In the genomic region with DNA sequence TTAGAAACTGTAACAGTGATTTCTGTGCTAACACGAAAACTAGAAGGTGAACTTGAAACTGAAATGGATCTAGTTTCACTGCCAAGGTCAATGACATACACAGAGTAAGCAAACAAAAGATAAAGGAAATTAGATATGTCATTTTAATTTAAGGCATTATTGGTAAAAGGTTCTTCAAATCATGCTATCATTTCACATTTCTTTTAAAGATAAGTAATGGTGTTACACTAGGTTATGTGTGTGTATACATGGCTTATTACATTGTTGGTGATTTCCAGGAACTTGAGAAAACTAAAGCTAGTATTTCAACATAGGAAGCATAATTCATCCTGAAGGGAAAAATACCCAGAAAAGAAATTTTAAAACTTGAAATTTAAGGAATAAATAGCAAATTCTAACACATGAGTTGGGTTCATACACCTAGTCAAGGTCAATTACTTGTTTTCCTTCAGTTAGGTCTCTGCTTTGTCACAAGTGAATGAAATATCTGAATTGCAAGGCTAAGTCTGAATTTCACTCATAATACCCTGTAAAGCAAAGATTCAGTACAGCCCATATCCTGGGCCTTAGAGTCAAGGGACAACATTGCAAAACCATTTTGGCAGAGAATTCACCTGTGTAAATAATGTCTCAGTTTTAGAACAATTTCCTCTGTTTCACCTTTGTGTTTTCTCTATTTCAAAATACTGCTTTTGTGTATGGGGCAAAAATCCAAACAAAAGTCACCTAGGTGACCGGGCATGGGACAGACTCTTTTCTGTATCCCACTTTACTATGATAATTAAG, we compare ENCODE assay signal across 9 cellular contexts.
A peak's percentile ranks its signal among the peaks of the same experiment; 100 is the strongest.
DNase-seq lines count a peak whose midpoint lies in the region; ATAC-seq, FAIRE-seq and TF ChIP-seq lines count a peak whose summit lies in the region.
"Had no signal": no experiment of that assay in that cellular context is flagged by ENCODE, and none has a peak within 500 bp of the region (broad histone marks: within the 10 kb centered on the region; RNA-seq: fewer than 3 reads in every experiment).

No MANE protein-coding gene starts in this region.

- WGBS in prostate gland, result 59% methylated on average over 2 of the region's 2 CpGs

- H3K36me3 ChIP-seq in bronchial epithelial cell (ENCODE audit: control insufficient read depth, insufficient read depth, low read length), result no peaks in the 10 kb centered on the region
- H3K36me3 ChIP-seq in prostate gland, result no peaks in the 10 kb centered on the region

- no peak for FAIRE-seq in bronchial epithelial cell (lab: Jason Lieb, UNC)

- no peaks in the 10 kb centered on the region for H3K4me1 ChIP-seq in prostate gland (replicated peaks)

- H3K9me3 ChIP-seq in prostate gland, result no peaks in the 10 kb centered on the region

- ATAC-seq in GM19395 (IDR thresholded peaks at IDR 0.05; ENCODE audit: unreplicated experiment) (peak; percentile 62), GM21576 (IDR thresholded peaks at IDR 0.05; ENCODE audit: unreplicated experiment) (no peak)

- DNase-seq in NCI-H1436 treated with DMSO at 0.1 percent for 48 hours (lab: John Stamatoyannopoulos, UW) (peak; percentile 25), bronchial epithelial cell (ENCODE audit: low read depth) (peak; percentile 89), prostate gland (ENCODE audit: low spot score) (peak; percentile 53), COLO829 (ENCODE audit: low spot score) (no peak), SKM-1 (lab: John Stamatoyannopoulos, UW; ENCODE audit: unreplicated experiment) (no peak), HK-2 (ENCODE audit: unreplicated experiment) (no peak)
- DNase-seq: activated CD8-positive, alpha-beta memory T cell treated with anti-CD3 and anti-CD28 coated beads, Interleukin-2, amount 50 U/mL, for 4 hours had no signal

- TF ChIP-seq POLR2A in prostate gland (IDR thresholded peaks at IDR 0.05), result no peak

- H3K4me3 ChIP-seq in bronchial epithelial cell (ENCODE audit: low read depth, low read length), result no peak overlapping the region
- H3K4me3 ChIP-seq in prostate gland, result no peak overlapping the region

- peak overlapping the region; percentile 2 to 33 for H3K27ac ChIP-seq in prostate gland

- intact Hi-C loops in prostate gland (cut with DNase I), result no loop called here

- no peaks in the 10 kb centered on the region for H3K27me3 ChIP-seq in bronchial epithelial cell (ENCODE audit: control insufficient read depth, insufficient read depth, low read length)
- H3K27me3 ChIP-seq in prostate gland (replicated peaks; ENCODE audit: insufficient read depth), result no peaks in the 10 kb centered on the region

- TF ChIP-seq CTCF in bronchial epithelial cell (IDR thresholded peaks at IDR 0.05; ENCODE audit: insufficient read depth, low read length, severe bottlenecking) (no peak), prostate gland (IDR thresholded peaks at IDR 0.05) (no peak)

Comparison
In these comparisons a context has a peak if more than half of its experiments do, and no peak if none do; other contexts are left out.
1. DNase-seq: peak in NCI-H1436 treated with DMSO at 0.1 percent for 48 hours (single experiment), bronchial epithelial cell (single experiment) and prostate gland (single experiment); none in COLO829 (single experiment), SKM-1 (single experiment) and HK-2 (single experiment).